ENCODE assay signal across 9 cellular contexts in the genomic region with DNA sequence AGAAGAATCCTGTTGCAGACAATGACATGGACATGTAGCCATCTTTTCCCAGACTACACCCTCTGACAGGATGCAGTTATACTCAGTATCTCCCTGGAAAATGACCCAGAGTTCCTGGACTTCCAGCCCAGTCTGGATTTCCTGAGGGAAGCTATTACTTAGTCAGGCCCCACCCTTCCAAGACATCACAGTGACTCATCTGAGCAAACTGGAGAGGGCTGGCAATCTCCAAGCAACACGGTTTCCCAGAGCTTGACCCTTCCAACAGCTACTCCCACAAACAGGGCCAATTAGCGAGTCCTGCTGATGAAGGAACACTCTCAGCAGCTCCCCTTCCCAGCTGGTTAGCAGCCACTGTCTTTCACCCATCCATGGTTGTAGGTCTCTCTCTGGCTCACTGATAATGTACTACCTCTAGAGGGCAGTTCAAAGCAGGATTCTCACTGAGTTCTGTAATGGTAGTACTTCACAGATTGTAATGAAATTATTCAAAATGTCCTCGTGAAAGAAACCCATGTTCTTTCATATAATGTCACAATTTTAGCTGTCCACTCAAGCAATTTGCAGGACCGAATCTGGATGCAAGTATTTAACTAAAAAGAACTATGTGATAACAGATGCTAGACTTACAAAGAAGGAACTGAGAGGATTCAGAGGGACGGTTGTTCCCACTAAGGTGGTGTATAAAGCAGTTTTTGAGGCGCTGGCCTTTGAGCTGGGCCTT.
DNase-seq lines count a peak whose midpoint lies in the region; ATAC-seq and TF ChIP-seq lines count a peak whose summit lies in the region.
"Had no signal": no experiment of that assay in that cellular context is flagged by ENCODE, and none has a peak within 500 bp of the region (broad histone marks: within the 10 kb centered on the region; RNA-seq: fewer than 3 reads in every experiment).

No MANE protein-coding gene starts in this region.

- H3K27me3 Mint-ChIP-seq in glutamatergic neuron (ENCODE audit: unreplicated experiment), result no peaks in the 10 kb centered on the region
- H3K27me3 Mint-ChIP-seq: central memory CD8-positive, alpha-beta T cell had no signal

- H3K4me2 ChIP-seq in parathyroid adenoma (ENCODE audit: low read length), result no peak overlapping the region

- no peaks in the 10 kb centered on the region for H3K4me1 ChIP-seq in parathyroid adenoma

- no peak overlapping the region for H3K27ac Mint-ChIP-seq in glutamatergic neuron (ENCODE audit: unreplicated experiment)

- H3K9me3 ChIP-seq in parathyroid adenoma (ENCODE audit: control insufficient read depth, low read length), result no peaks in the 10 kb centered on the region

- H3K27me3 ChIP-seq in parathyroid adenoma (ENCODE audit: control insufficient read depth, insufficient read depth, low read length), result no peaks in the 10 kb centered on the region

- H3K4me1 Mint-ChIP-seq in glutamatergic neuron (ENCODE audit: low read depth, unreplicated experiment), result peaks cover 4% of the 10 kb centered on the region
- H3K4me1 Mint-ChIP-seq: central memory CD8-positive, alpha-beta T cell had no signal

- no peak overlapping the region for H3K4me3 ChIP-seq in parathyroid adenoma (ENCODE audit: low read depth, low read length)

- H3K9me3 Mint-ChIP-seq in glutamatergic neuron (ENCODE audit: unreplicated experiment), result peaks cover 1% of the 10 kb centered on the region
- H3K9me3 Mint-ChIP-seq: central memory CD8-positive, alpha-beta T cell had no signal

- no peak overlapping the region for H3K4me3 Mint-ChIP-seq in glutamatergic neuron (ENCODE audit: unreplicated experiment)
- H3K4me3 Mint-ChIP-seq: central memory CD8-positive, alpha-beta T cell had no signal

- peak; percentile 74 for ATAC-seq in GM19452 (IDR thresholded peaks at IDR 0.05; ENCODE audit: unreplicated experiment)

- H2AFZ ChIP-seq in parathyroid adenoma, result peak overlapping the region; percentile 33

- H3K79me2 ChIP-seq in parathyroid adenoma, result no peaks in the 10 kb centered on the region

- TF ChIP-seq CTCF in VCaP (conservative IDR thresholded peaks at IDR 0.05) (peak; percentile 77), glutamatergic neuron (IDR thresholded peaks at IDR 0.05; ENCODE audit: partially characterized antibody, unreplicated experiment) (peak; percentile 27), parathyroid adenoma (IDR thresholded peaks at IDR 0.05) (peak; percentile 52)

- H3K27ac ChIP-seq in VCaP (no peak overlapping the region), parathyroid adenoma (no peak overlapping the region)

- DNase-seq in NCI-H345 (lab: John Stamatoyannopoulos, UW), result peak; percentile 52
- DNase-seq in NCI-H345 treated with DMSO at 0.1 percent for 48 hours (lab: John Stamatoyannopoulos, UW; ENCODE audit: unreplicated experiment), result no peak
- peak; percentile 82 for DNase-seq in LoVo (ENCODE audit: low spot score)
- DNase-seq in glutamatergic neuron, result no peak
- no peak for DNase-seq in cortex of kidney (lab: John Stamatoyannopoulos, UW)

- H3K36me3 Mint-ChIP-seq in glutamatergic neuron (ENCODE audit: unreplicated experiment), result no peaks in the 10 kb centered on the region

- no peak overlapping the region for H3K9ac ChIP-seq in parathyroid adenoma

- no peaks in the 10 kb centered on the region for H3K36me3 ChIP-seq in parathyroid adenoma (ENCODE audit: control insufficient read depth, insufficient read depth, low read length)

Comparison
In these comparisons a context has a peak if more than half of its experiments do, and no peak if none do; other contexts are left out.
1. DNase-seq: peak in NCI-H345 (single experiment) and LoVo (single experiment); none in NCI-H345 treated with DMSO at 0.1 percent for 48 hours (single experiment), glutamatergic neuron (single experiment) and cortex of kidney (single experiment).
2. CTCF ChIP-seq: peak in every context shown above with its lines; median percentile 77 in VCaP; 52 in parathyroid adenoma; 27 in glutamatergic neuron.